Comparison of ENCODE assay signal across 15 cellular contexts in the genomic region with DNA sequence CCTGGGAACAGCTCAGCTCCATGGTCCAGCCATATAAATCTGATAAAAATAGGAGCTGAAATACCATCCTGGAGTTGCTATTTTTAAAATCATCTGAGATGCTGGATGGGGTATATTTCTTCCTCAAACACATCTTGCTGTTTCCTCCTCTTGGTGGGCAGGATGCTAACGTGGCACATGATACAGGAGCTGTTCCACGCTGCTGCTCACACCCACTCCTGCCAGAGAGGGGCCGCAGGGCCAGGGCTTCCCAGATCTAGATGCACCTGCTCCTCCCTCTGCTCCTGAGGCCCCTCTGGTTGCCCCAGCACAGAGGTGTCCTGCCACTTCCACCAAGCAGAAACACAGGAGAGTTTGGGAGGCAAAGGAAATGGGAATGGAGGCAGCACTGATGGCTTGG. TPM values are rescaled to one million over a fixed set of nuclear protein-coding genes. Genes with fewer than 3 reads are reported as not detected.
A peak's percentile ranks its signal among the peaks of the same experiment; 100 is the strongest.
DNase-seq lines count a peak whose midpoint lies in the region; ATAC-seq and TF ChIP-seq lines count a peak whose summit lies in the region.
"Had no signal": no experiment of that assay in that cellular context is flagged by ENCODE, and none has a peak within 500 bp of the region (broad histone marks: within the 10 kb centered on the region; RNA-seq: fewer than 3 reads in every experiment).

No MANE protein-coding gene starts in this region.

- H3K9me3 Mint-ChIP-seq in activated CD8-positive, alpha-beta memory T cell treated with anti-CD3 and anti-CD28 coated beads, Interleukin-2, amount 10 ng/mL, durations not matched to agents 7 days and 5 days (ENCODE audit: low read depth) = no peaks in the 10 kb centered on the region
- H3K9me3 Mint-ChIP-seq in stimulated activated effector memory CD8-positive, alpha-beta T cell treated with anti-CD3 and anti-CD28 coated beads, Interleukin-12 subunit alpha, Interleukin-12 subunit beta, amount 100 ng/mL, for 72 hours = no peaks in the 10 kb centered on the region
- H3K9me3 Mint-ChIP-seq: type B pancreatic cell had no signal

- intact Hi-C loops in dorsolateral prefrontal cortex (cut with DNase I) = loop anchor here in 1 of 2 donors (2.0 kb wide), 1 partner anchor 41 kb away; no protein-coding TSS in a partner anchor

- H3K27me3 Mint-ChIP-seq in activated CD8-positive, alpha-beta memory T cell treated with anti-CD3 and anti-CD28 coated beads, Interleukin-2, amount 10 ng/mL, durations not matched to agents 7 days and 5 days = no peaks in the 10 kb centered on the region
- H3K27me3 Mint-ChIP-seq: type B pancreatic cell had no signal

- H3K36me3 ChIP-seq in Karpas-422 (ENCODE audit: insufficient read depth, low read length) = no peaks in the 10 kb centered on the region
- H3K36me3 ChIP-seq: esophagus squamous epithelium had no signal

- peaks cover 25% of the 10 kb centered on the region; the same call in 1 of the 2 replicates for H3K79me2 ChIP-seq in Karpas-422 (ENCODE audit: low read length)

- TF ChIP-seq CTCF in dorsolateral prefrontal cortex (IDR thresholded peaks at IDR 0.05 in 54 of 56, conservative IDR thresholded peaks at IDR 0.05 in 2 of 56; ENCODE audit: low read depth in 1 of 56, partially characterized antibody in 56 of 56) = no peak

- peaks cover 24% of the 10 kb centered on the region for H3K36me3 Mint-ChIP-seq in activated CD8-positive, alpha-beta memory T cell treated with anti-CD3 and anti-CD28 coated beads, Interleukin-2, amount 10 ng/mL, durations not matched to agents 7 days and 5 days
- H3K36me3 Mint-ChIP-seq in stimulated activated effector memory CD8-positive, alpha-beta T cell treated with anti-CD3 and anti-CD28 coated beads, Interleukin-12 subunit alpha, Interleukin-12 subunit beta, amount 100 ng/mL, for 72 hours = peaks cover 46% of the 10 kb centered on the region

- CTCF ChIA-PET in activated CD8-positive, alpha-beta memory T cell treated with anti-CD3 and anti-CD28 coated beads, Interleukin-2, amount 10 ng/mL, durations not matched to agents 7 days and 5 days (lab: Charles Lee) = no interaction called here

- peaks cover 59% of the 10 kb centered on the region for H3K4me1 Mint-ChIP-seq in activated CD8-positive, alpha-beta memory T cell treated with anti-CD3 and anti-CD28 coated beads, Interleukin-2, amount 10 ng/mL, durations not matched to agents 7 days and 5 days
- peaks cover 66% of the 10 kb centered on the region for H3K4me1 Mint-ChIP-seq in stimulated activated effector memory CD8-positive, alpha-beta T cell treated with anti-CD3 and anti-CD28 coated beads, Interleukin-12 subunit alpha, Interleukin-12 subunit beta, amount 100 ng/mL, for 72 hours

- H3K4me1 ChIP-seq in Karpas-422 (ENCODE audit: low read length) = peaks cover 26% of the 10 kb centered on the region

- H3K27ac Mint-ChIP-seq in activated CD8-positive, alpha-beta memory T cell treated with anti-CD3 and anti-CD28 coated beads, Interleukin-2, amount 10 ng/mL, durations not matched to agents 7 days and 5 days = peak overlapping the region; percentile 85
- peak overlapping the region; percentile 94 for H3K27ac Mint-ChIP-seq in stimulated activated effector memory CD8-positive, alpha-beta T cell treated with anti-CD3 and anti-CD28 coated beads, Interleukin-12 subunit alpha, Interleukin-12 subunit beta, amount 100 ng/mL, for 72 hours

- H3K27ac ChIP-seq in Karpas-422 (ENCODE audit: low read length) (no peak overlapping the region), dorsolateral prefrontal cortex (peak overlapping the region in 33 of 59 donors; percentile 1 to 80 (median 43))

- no peak overlapping the region for H3K4me3 ChIP-seq in Karpas-422 (ENCODE audit: low read length)
- no peak overlapping the region for H3K4me3 ChIP-seq in dorsolateral prefrontal cortex
- H3K4me3 ChIP-seq: esophagus squamous epithelium had no signal

- no peak overlapping the region for H2AFZ ChIP-seq in Karpas-422 (ENCODE audit: low read length)

- ATAC-seq in activated CD8-positive, alpha-beta memory T cell treated with anti-CD3 and anti-CD28 coated beads, Interleukin-2, amount 10 ng/mL, durations not matched to agents 7 days and 5 days = no peak
- no peak for ATAC-seq in stimulated activated effector memory CD8-positive, alpha-beta T cell treated with anti-CD3 and anti-CD28 coated beads, Interleukin-12 subunit alpha, Interleukin-12 subunit beta, amount 100 ng/mL, for 72 hours
- ATAC-seq in GM18907 (IDR thresholded peaks at IDR 0.05; ENCODE audit: unreplicated experiment) (no peak), GM18873 (IDR thresholded peaks at IDR 0.05; ENCODE audit: low FRiP score, unreplicated experiment) (no peak)

- DNase-seq in activated CD8-positive, alpha-beta memory T cell treated with anti-CD3 and anti-CD28 coated beads, Interleukin-2, amount 10 ng/mL, durations not matched to agents 7 days and 5 days = no peak
- DNase-seq in activated CD8-positive, alpha-beta memory T cell treated with anti-CD3 and anti-CD28 coated beads for 24 hours = no peak
- DNase-seq in Karpas-422 = no peak
- DNase-seq in dorsolateral prefrontal cortex = peak in 1 of 10 donors; percentile 37
- DNase-seq in stimulated activated effector memory CD8-positive, alpha-beta T cell treated with anti-CD3 and anti-CD28 coated beads, Interleukin-12 subunit alpha, Interleukin-12 subunit beta, amount 100 ng/mL, for 72 hours (ENCODE audit: low spot score in 2 of 2) = no peak
- no peak for DNase-seq in GM03348 (ENCODE audit: low spot score)
- DNase-seq: activated CD4-positive, alpha-beta T cell treated with anti-CD3 and anti-CD28 coated beads, Interleukin-2, amount 50 U/mL, for 4 hours; activated naive CD4-positive, alpha-beta T cell treated with anti-CD3 and anti-CD28 coated beads, Interleukin-2, amount 50 U/mL, for 16 hours; DMS53; esophagus squamous epithelium; mesenchymal stem cell; occipital lobe had no signal

- H3K9me3 ChIP-seq in Karpas-422 (ENCODE audit: low read length) = no peaks in the 10 kb centered on the region
- H3K9me3 ChIP-seq: esophagus squamous epithelium had no signal

- H3K9ac ChIP-seq in Karpas-422 (ENCODE audit: low read length) = no peak overlapping the region

- H4K20me1 ChIP-seq in Karpas-422 (ENCODE audit: insufficient read depth, low read depth, low read length) = no peaks in the 10 kb centered on the region

- no peaks in the 10 kb centered on the region for H3K27me3 ChIP-seq in Karpas-422 (ENCODE audit: low read length)
- no peaks in the 10 kb centered on the region for H3K27me3 ChIP-seq in dorsolateral prefrontal cortex

- no peak overlapping the region for H3K4me3 Mint-ChIP-seq in activated CD8-positive, alpha-beta memory T cell treated with anti-CD3 and anti-CD28 coated beads, Interleukin-2, amount 10 ng/mL, durations not matched to agents 7 days and 5 days
- H3K4me3 Mint-ChIP-seq in stimulated activated effector memory CD8-positive, alpha-beta T cell treated with anti-CD3 and anti-CD28 coated beads, Interleukin-12 subunit alpha, Interleukin-12 subunit beta, amount 100 ng/mL, for 72 hours = peak overlapping the region; percentile 95

- H3K4me2 ChIP-seq in Karpas-422 (ENCODE audit: low read depth, low read length, poor library complexity, severe bottlenecking) = peak overlapping the region; percentile 29

- H3K9me2 ChIP-seq in Karpas-422 (replicated peaks; ENCODE audit: insufficient read depth, low read length) = no peaks in the 10 kb centered on the region

RNA-seq across cellular contexts. Expression of a gene that starts 3.3 kb away (rescaled TPM):
- total RNA-seq in activated CD8-positive, alpha-beta memory T cell treated with anti-CD3 and anti-CD28 coated beads, Interleukin-2, amount 10 ng/mL, durations not matched to agents 7 days and 5 days = 10 to 100 TPM in 1 of 2 experiments, 1 to 10 TPM in 1; 8.8 to 11.5 TPM
- 5.8 and 6.6 TPM in 2 replicates for total RNA-seq in Karpas-422 (2014; rRNA removed; shearing (Covaris generic); ENCODE audit: low replicate concordance)
- 10 to 100 TPM; 19.8 to 70.4 (median 32.7) TPM for total RNA-seq in dorsolateral prefrontal cortex

RNA-seq across cellular contexts. Expression of a gene that starts 48.3 kb away (rescaled TPM):
- total RNA-seq in activated CD8-positive, alpha-beta memory T cell treated with anti-CD3 and anti-CD28 coated beads, Interleukin-2, amount 10 ng/mL, durations not matched to agents 7 days and 5 days = 10 to 100 TPM; 40.6 to 41.9 TPM
- total RNA-seq in Karpas-422 (2014; rRNA removed; shearing (Covaris generic); ENCODE audit: low replicate concordance) = 17.6 and 18.3 TPM in 2 replicates
- 10 to 100 TPM in 85 of 120 experiments, 1 to 10 TPM in 35; 5.5 to 17.5 (median 10.9) TPM for total RNA-seq in dorsolateral prefrontal cortex
